Comparison of ENCODE assay signal across 16 cellular contexts in the genomic region with DNA sequence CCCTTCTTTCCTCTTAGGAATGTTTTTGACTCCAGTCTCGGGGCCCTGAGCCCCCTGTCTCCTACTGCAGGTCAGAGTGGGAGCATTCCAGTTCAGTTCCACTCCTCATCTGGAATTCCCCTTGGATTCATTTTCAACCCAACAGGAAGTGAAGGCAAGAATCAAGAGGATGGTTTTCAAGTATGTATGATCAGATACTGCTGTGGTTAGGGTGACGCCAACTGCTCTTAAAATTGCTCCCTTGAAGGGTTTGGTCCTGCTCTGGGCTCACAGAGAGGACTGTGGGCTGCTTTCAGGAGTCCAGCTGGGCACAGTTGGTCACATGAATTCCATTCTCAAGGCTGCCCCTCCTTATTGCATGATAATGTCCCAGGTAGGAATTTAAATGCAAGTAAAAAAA. TPM values are rescaled to one million over a fixed set of nuclear protein-coding genes. Genes with fewer than 3 reads are reported as not detected.
A peak's percentile ranks its signal among the peaks of the same experiment; 100 is the strongest.
DNase-seq lines count a peak whose midpoint lies in the region; ATAC-seq and TF ChIP-seq lines count a peak whose summit lies in the region.
"Had no signal": no experiment of that assay in that cellular context is flagged by ENCODE, and none has a peak within 500 bp of the region (broad histone marks: within the 10 kb centered on the region; RNA-seq: fewer than 3 reads in every experiment).

No MANE protein-coding gene starts in this region.

- H3K4me3 Mint-ChIP-seq in activated CD4-positive, alpha-beta T cell treated with anti-CD3 and anti-CD28 coated beads, Interleukin-2, amount 10 ng/mL, durations not matched to agents 24 days and 14 days = no peak overlapping the region
- no peak overlapping the region for H3K4me3 Mint-ChIP-seq in type B pancreatic cell
- H3K4me3 Mint-ChIP-seq: neural progenitor cell had no signal

- TF ChIP-seq CTCF in fibroblast of pulmonary artery (IDR thresholded peaks at IDR 0.05; ENCODE audit: low read length, missing control alignments) (no peak), type B pancreatic cell (conservative IDR thresholded peaks at IDR 0.05) (no peak)

- H3K36me3 Mint-ChIP-seq in activated CD4-positive, alpha-beta T cell treated with anti-CD3 and anti-CD28 coated beads, Interleukin-2, amount 10 ng/mL, durations not matched to agents 24 days and 14 days (ENCODE audit: low read depth) = no peaks in the 10 kb centered on the region
- H3K36me3 Mint-ChIP-seq in type B pancreatic cell = peaks cover 3% of the 10 kb centered on the region
- H3K36me3 Mint-ChIP-seq: neural progenitor cell had no signal

- H3K4me3 ChIP-seq in fibroblast of pulmonary artery (replicated peaks; ENCODE audit: low read depth, low read length) = no peak overlapping the region
- H3K4me3 ChIP-seq: neural progenitor cell, transverse colon had no signal

- H3K9me3 Mint-ChIP-seq in activated CD4-positive, alpha-beta T cell treated with anti-CD3 and anti-CD28 coated beads, Interleukin-2, amount 10 ng/mL, durations not matched to agents 24 days and 14 days = no peaks in the 10 kb centered on the region
- H3K9me3 Mint-ChIP-seq in type B pancreatic cell = peaks cover 5% of the 10 kb centered on the region

- H3K4me1 Mint-ChIP-seq in activated CD4-positive, alpha-beta T cell treated with anti-CD3 and anti-CD28 coated beads, Interleukin-2, amount 10 ng/mL, durations not matched to agents 24 days and 14 days = peaks cover 2% of the 10 kb centered on the region
- H3K4me1 Mint-ChIP-seq in type B pancreatic cell (ENCODE audit: unreplicated experiment) = peaks cover 22% of the 10 kb centered on the region

- H3K27ac Mint-ChIP-seq in activated CD4-positive, alpha-beta T cell treated with anti-CD3 and anti-CD28 coated beads, Interleukin-2, amount 10 ng/mL, durations not matched to agents 24 days and 14 days = no peak overlapping the region
- H3K27ac Mint-ChIP-seq in type B pancreatic cell = no peak overlapping the region
- H3K27ac Mint-ChIP-seq: neural progenitor cell had no signal

- no peaks in the 10 kb centered on the region for H3K27me3 Mint-ChIP-seq in activated CD4-positive, alpha-beta T cell treated with anti-CD3 and anti-CD28 coated beads, Interleukin-2, amount 10 ng/mL, durations not matched to agents 24 days and 14 days
- no peaks in the 10 kb centered on the region for H3K27me3 Mint-ChIP-seq in type B pancreatic cell

- DNase-seq in activated effector memory CD4-positive, alpha-beta T cell treated with anti-CD3 and anti-CD28 coated beads, Interleukin-2, amount 50 U/mL, for 16 hours = peak; percentile 50
- no peak for DNase-seq in activated effector memory CD4-positive, alpha-beta T cell treated with Interleukin-2 at 50 U/mL for 16 hours
- DNase-seq in NCI-H226 (peak; percentile 67), fibroblast of pulmonary artery (ENCODE audit: low read depth) (peak; percentile 60), type B pancreatic cell (ENCODE audit: extremely low spot score, unreplicated experiment) (no peak)
- no peak for DNase-seq in activated CD4-positive, alpha-beta T cell treated with anti-CD3 and anti-CD28 coated beads, Interleukin-2, amount 10 ng/mL, durations not matched to agents 24 days and 14 days
- DNase-seq: amygdala; effector CD4-positive, alpha-beta T cell; glutamatergic neuron; Karpas-422; left ventricle myocardium superior; NCI-H2081; transverse colon had no signal

- ATAC-seq in HG03521 (IDR thresholded peaks at IDR 0.05; ENCODE audit: unreplicated experiment) = no peak
- no peak for ATAC-seq in GM21576 (IDR thresholded peaks at IDR 0.05; ENCODE audit: unreplicated experiment)
- ATAC-seq: left ventricle myocardium superior had no signal

- intact Hi-C loops in activated CD4-positive, alpha-beta T cell treated with anti-CD3 and anti-CD28 coated beads, Interleukin-2, amount 10 ng/mL, durations not matched to agents 24 days and 14 days (cut with micrococcal nuclease) = no loop called here

RNA-seq across cellular contexts. Expression of gene VWA2, which starts 22.1 kb away (rescaled TPM):
- not detected in 2 replicates for total RNA-seq in activated CD4-positive, alpha-beta T cell treated with anti-CD3 and anti-CD28 coated beads, Interleukin-2, amount 10 ng/mL, durations not matched to agents 24 days and 14 days
- 2.9 and 6.0 TPM in 2 replicates for total RNA-seq in type B pancreatic cell (ENCODE audit: low replicate concordance)
- total RNA-seq: left ventricle myocardium superior had no signal

Comparison
In these comparisons a context has a peak if more than half of its experiments do, and no peak if none do; other contexts are left out.
1. DNase-seq: peak in activated effector memory CD4-positive, alpha-beta T cell treated with anti-CD3 and anti-CD28 coated beads, Interleukin-2, amount 50 U/mL, for 16 hours (single experiment), NCI-H226 (single experiment) and fibroblast of pulmonary artery (single experiment); none in activated effector memory CD4-positive, alpha-beta T cell treated with Interleukin-2 at 50 U/mL for 16 hours (single experiment), activated CD4-positive, alpha-beta T cell treated with anti-CD3 and anti-CD28 coated beads, Interleukin-2, amount 10 ng/mL, durations not matched to agents 24 days and 14 days (single experiment) and type B pancreatic cell (single experiment).